In the genomic region with DNA sequence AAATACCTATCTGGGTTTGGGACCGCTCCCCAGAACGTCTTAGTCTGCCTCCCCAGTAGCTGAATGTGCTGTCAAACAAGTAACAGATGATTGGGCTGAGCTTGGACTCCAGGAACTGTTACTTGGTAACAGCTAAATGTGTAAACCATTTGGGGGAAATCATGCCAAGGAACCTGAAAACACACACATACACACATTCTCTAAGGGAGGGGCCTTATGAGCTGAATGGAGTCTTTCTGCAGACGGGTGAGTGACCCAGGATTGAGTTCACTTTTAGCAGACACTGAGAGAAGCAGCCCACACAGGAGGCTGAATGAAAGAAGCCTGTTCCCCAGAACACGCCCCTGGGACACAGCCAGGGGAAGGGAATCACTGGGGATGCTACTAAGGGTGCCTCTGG, we compare ENCODE assay signal across 8 cellular contexts. TPM values are rescaled to one million over a fixed set of nuclear protein-coding genes. Genes with fewer than 3 reads are reported as not detected.
DNase-seq lines count a peak whose midpoint lies in the region; ATAC-seq and TF ChIP-seq lines count a peak whose summit lies in the region.

No MANE protein-coding gene starts in this region.

- H3K4me1 ChIP-seq in skeletal muscle tissue (ENCODE audit: control insufficient read depth in 3 of 3, insufficient read depth in 3 of 3, low read length in 3 of 3): peaks cover 24 to 31% (median 31%) of the 10 kb centered on the region in 3 donors

- H3K4me3 ChIP-seq in WERI-Rb-1 (ENCODE audit: low read depth, low read length): peak overlapping the region; percentile 97
- H3K4me3 ChIP-seq in skeletal muscle tissue (ENCODE audit: low read length in 3 of 3): peak overlapping the region in 1 of 3 donors; percentile 94

- H3K27ac ChIP-seq in WERI-Rb-1 (peak overlapping the region; percentile 96), skeletal muscle tissue (ENCODE audit: low read depth, low read length) (no peak overlapping the region)

- DNase-seq in activated CD4-positive, alpha-beta T cell treated with anti-CD3 and anti-CD28 coated beads, Interleukin-2, amount 10 ng/mL, durations not matched to agents 24 days and 14 days: no peak
- no peak for DNase-seq in activated CD4-positive, alpha-beta T cell treated with anti-CD3 and anti-CD28 coated beads, Interleukin-2, amount 50 U/mL, for 48 hours
- DNase-seq in WERI-Rb-1 (no peak), glomerular visceral epithelial cell (ENCODE audit: extremely low spot score) (peak; percentile 63), NCI-H146 (lab: John Stamatoyannopoulos, UW) (no peak), T-helper 9 cell (no peak)

- H3K4me3 Mint-ChIP-seq in activated CD4-positive, alpha-beta T cell treated with anti-CD3 and anti-CD28 coated beads, Interleukin-2, amount 10 ng/mL, durations not matched to agents 24 days and 14 days: peak overlapping the region; percentile 98

- peak overlapping the region in 2 of 3 donors; percentile 90 to 93 for H3K9ac ChIP-seq in skeletal muscle tissue (ENCODE audit: low read depth in 1 of 3, low read length in 3 of 3)

- no peak for TF ChIP-seq CTCF in WERI-Rb-1 (IDR thresholded peaks at IDR 0.05; ENCODE audit: low read depth, low read length)

- H3K27me3 ChIP-seq in WERI-Rb-1 (ENCODE audit: insufficient read depth, low read depth, severe bottlenecking) (no peaks in the 10 kb centered on the region), skeletal muscle tissue (ENCODE audit: control insufficient read depth in 3 of 3, insufficient read depth in 3 of 3, low read length in 3 of 3) (no peaks in the 10 kb centered on the region)

- no peaks in the 10 kb centered on the region for H3K9me3 Mint-ChIP-seq in activated CD4-positive, alpha-beta T cell treated with anti-CD3 and anti-CD28 coated beads, Interleukin-2, amount 10 ng/mL, durations not matched to agents 24 days and 14 days

- H3K36me3 Mint-ChIP-seq in activated CD4-positive, alpha-beta T cell treated with anti-CD3 and anti-CD28 coated beads, Interleukin-2, amount 10 ng/mL, durations not matched to agents 24 days and 14 days (ENCODE audit: low read depth): peaks cover 25% of the 10 kb centered on the region

- H3K27me3 Mint-ChIP-seq in activated CD4-positive, alpha-beta T cell treated with anti-CD3 and anti-CD28 coated beads, Interleukin-2, amount 10 ng/mL, durations not matched to agents 24 days and 14 days: no peaks in the 10 kb centered on the region

- intact Hi-C loops in activated CD4-positive, alpha-beta T cell treated with anti-CD3 and anti-CD28 coated beads, Interleukin-2, amount 10 ng/mL, durations not matched to agents 24 days and 14 days (cut with micrococcal nuclease): loop anchor here (5.0 kb wide), 1 partner anchor 100 kb away; the partner anchor contains the start of gene DNAJC7

- no peak for ATAC-seq in HG03354 (IDR thresholded peaks at IDR 0.05; ENCODE audit: poor library complexity, severe bottlenecking, unreplicated experiment)

- H3K36me3 ChIP-seq in WERI-Rb-1 (peaks cover 66% of the 10 kb centered on the region), skeletal muscle tissue (ENCODE audit: control insufficient read depth in 3 of 3, insufficient read depth in 3 of 3, low read length in 3 of 3) (peaks cover 14 to 15% (median 15%) of the 10 kb centered on the region in 3 donors)

- peak overlapping the region; percentile 78 for H3K27ac Mint-ChIP-seq in activated CD4-positive, alpha-beta T cell treated with anti-CD3 and anti-CD28 coated beads, Interleukin-2, amount 10 ng/mL, durations not matched to agents 24 days and 14 days

- peaks cover 29% of the 10 kb centered on the region for H3K4me1 Mint-ChIP-seq in activated CD4-positive, alpha-beta T cell treated with anti-CD3 and anti-CD28 coated beads, Interleukin-2, amount 10 ng/mL, durations not matched to agents 24 days and 14 days

- no peaks in the 10 kb centered on the region for H3K9me3 ChIP-seq in WERI-Rb-1 (ENCODE audit: severe bottlenecking)
- H3K9me3 ChIP-seq in skeletal muscle tissue (ENCODE audit: control insufficient read depth in 3 of 3, low read length in 3 of 3): no peaks in the 10 kb centered on the region

RNA-seq across cellular contexts. Expression of gene ACLY, which starts 1.6 kb away (rescaled TPM):
- total RNA-seq in activated CD4-positive, alpha-beta T cell treated with anti-CD3 and anti-CD28 coated beads, Interleukin-2, amount 10 ng/mL, durations not matched to agents 24 days and 14 days: 225 and 229 TPM in 2 replicates
- total RNA-seq in skeletal muscle tissue: 49.1 TPM

RNA-seq across cellular contexts. Expression of gene ODAD4, which starts 13.2 kb away (rescaled TPM):
- 0.63 and 0.76 TPM in 2 replicates for total RNA-seq in activated CD4-positive, alpha-beta T cell treated with anti-CD3 and anti-CD28 coated beads, Interleukin-2, amount 10 ng/mL, durations not matched to agents 24 days and 14 days
- 1.0 TPM for total RNA-seq in skeletal muscle tissue

RNA-seq across cellular contexts. Expression of gene CNP, which starts 49.4 kb away (rescaled TPM):
- total RNA-seq in activated CD4-positive, alpha-beta T cell treated with anti-CD3 and anti-CD28 coated beads, Interleukin-2, amount 10 ng/mL, durations not matched to agents 24 days and 14 days: 81.6 and 84.1 TPM in 2 replicates
- total RNA-seq in skeletal muscle tissue: 25.1 TPM

RNA-seq across cellular contexts. Expression of gene KLHL11, which starts 52.0 kb away (rescaled TPM):
- total RNA-seq in activated CD4-positive, alpha-beta T cell treated with anti-CD3 and anti-CD28 coated beads, Interleukin-2, amount 10 ng/mL, durations not matched to agents 24 days and 14 days: 22.6 and 22.8 TPM in 2 replicates
- 19.3 TPM for total RNA-seq in skeletal muscle tissue
